Comparison of ENCODE assay signal across 8 cellular contexts in the genomic region with DNA sequence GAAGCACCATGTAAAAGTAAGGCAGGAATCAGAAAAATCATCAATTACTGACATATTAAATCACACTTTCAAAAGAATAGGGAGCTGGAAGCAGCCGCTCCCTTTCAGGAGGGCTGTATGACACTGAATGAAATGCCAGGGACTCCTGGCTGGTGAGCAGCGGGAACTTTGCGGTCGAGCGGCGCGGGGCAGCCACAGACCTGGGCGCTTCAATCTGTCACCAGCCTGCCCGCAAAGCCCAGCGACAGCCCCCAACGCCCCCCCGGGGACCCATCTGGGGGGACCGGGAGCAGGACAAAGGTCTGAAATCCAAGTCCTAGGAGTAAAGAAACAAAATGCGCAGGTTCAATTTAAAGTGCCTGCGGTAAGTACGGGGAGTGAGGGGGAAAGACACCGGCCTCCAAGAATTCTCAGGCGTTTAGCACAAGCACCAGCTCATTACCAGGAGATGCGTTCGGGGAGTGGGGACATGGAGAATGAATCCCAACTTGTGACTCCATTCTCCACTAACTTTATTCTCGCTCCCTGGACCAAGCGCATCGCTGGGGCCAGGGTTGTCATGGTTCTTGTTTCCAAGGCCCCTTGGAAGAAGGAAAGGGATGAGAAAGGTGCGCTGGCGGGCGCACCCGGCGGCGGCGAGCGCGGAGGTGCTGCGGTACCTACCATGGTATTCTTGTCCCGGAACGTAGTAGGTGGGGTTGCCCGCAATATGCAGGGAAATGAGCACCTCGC. TPM values are rescaled to one million over a fixed set of nuclear protein-coding genes. Genes with fewer than 3 reads are reported as not detected.
A peak's percentile ranks its signal among the peaks of the same experiment; 100 is the strongest.
DNase-seq lines count a peak whose midpoint lies in the region; ATAC-seq lines count a peak whose summit lies in the region.

No MANE protein-coding gene starts in this region.

- H3K27ac ChIP-seq in iPS DF 6.9 (ENCODE audit: low read length) (no peak overlapping the region), skin epidermis (no peak overlapping the region)

- no peak for ATAC-seq in GM19324 (IDR thresholded peaks at IDR 0.05; ENCODE audit: low FRiP score, unreplicated experiment)
- no peak for ATAC-seq in GM18867 (IDR thresholded peaks at IDR 0.05; ENCODE audit: unreplicated experiment)

- WGBS in iPS DF 6.9 (ENCODE audit: insufficient coverage, insufficient read length): no CpG with 5 or more reads among the region's 37 CpGs

- H3K9me3 ChIP-seq in iPS DF 6.9 (ENCODE audit: control insufficient read depth, insufficient read depth, low read length): no peaks in the 10 kb centered on the region

- no peaks in the 10 kb centered on the region for H3K4me1 ChIP-seq in iPS DF 6.9 (ENCODE audit: control insufficient read depth, insufficient read depth, low read length)

- DNase-seq in NCI-H2081 (lab: John Stamatoyannopoulos, UW) (peak; percentile 10 to 27), NCI-H2081 treated with DMSO at 0.1 percent for 48 hours (lab: John Stamatoyannopoulos, UW) (no peak), SK-N-DZ (ENCODE audit: low spot score) (peak; percentile 42), iPS DF 6.9 (ENCODE audit: low read depth, low spot score) (no peak), SW 1271 (lab: John Stamatoyannopoulos, UW) (no peak)

- no peaks in the 10 kb centered on the region for H3K36me3 ChIP-seq in iPS DF 6.9 (ENCODE audit: control insufficient read depth, insufficient read depth, low read length)

- H3K27me3 ChIP-seq in iPS DF 6.9 (ENCODE audit: control insufficient read depth, insufficient read depth, low read length): peaks cover 27% of the 10 kb centered on the region

- H3K4me3 ChIP-seq in iPS DF 6.9 (ENCODE audit: low read length) (peak overlapping the region; percentile 35; the same call in 1 of the 2 replicates), skin epidermis (peak overlapping the region; percentile 8 to 42 (median 17))

RNA-seq across cellular contexts. Expression of a gene that starts 0.8 kb away (rescaled TPM):
- polyA plus RNA-seq in SK-N-DZ (2014; cell fraction: cytosol; rRNA removed): 8.3 and 12.0 TPM in 2 replicates
- polyA plus RNA-seq in SK-N-DZ (2014; cell fraction: nucleus; rRNA removed): 9.1 and 10.4 TPM in 2 replicates

Comparison
In these comparisons a context has a peak if more than half of its experiments do, and no peak if none do; other contexts are left out.
1. DNase-seq: peak in NCI-H2081 (2 of 2) and SK-N-DZ (single experiment); none in NCI-H2081 treated with DMSO at 0.1 percent for 48 hours (single experiment), iPS DF 6.9 (single experiment) and SW 1271 (0 of 2).